ENCODE assay signal across 8 cellular contexts in genomic region chr1:32071758-32072621, GRCh38. TPM values are rescaled to one million over a fixed set of nuclear protein-coding genes. Genes with fewer than 3 reads are reported as not detected.
DNase-seq lines count a peak whose midpoint lies in the region; ATAC-seq and TF ChIP-seq lines count a peak whose summit lies in the region.

No MANE protein-coding gene starts in this region.

- H3K4me1 ChIP-seq in cardiac muscle cell (ENCODE audit: low read depth) (peaks cover 12% of the 10 kb centered on the region), OCI-LY1 (ENCODE audit: insufficient read depth, low read length, severe bottlenecking) (peaks cover 25% of the 10 kb centered on the region)
- H3K4me1 ChIP-seq in naive thymus-derived CD4-positive, alpha-beta T cell (ENCODE audit: control insufficient read depth in 2 of 2, insufficient read depth in 2 of 2, low read length in 2 of 2), result peaks cover 5 to 16% of the 10 kb centered on the region in 2 donors

- H3K27me3 ChIP-seq in cardiac muscle cell (no peaks in the 10 kb centered on the region), OCI-LY1 (ENCODE audit: insufficient read depth, low read length) (no peaks in the 10 kb centered on the region)
- no peaks in the 10 kb centered on the region for H3K27me3 ChIP-seq in naive thymus-derived CD4-positive, alpha-beta T cell (ENCODE audit: control insufficient read depth in 2 of 2, insufficient read depth in 2 of 2, low read length in 2 of 2)

- no peaks in the 10 kb centered on the region for H3K9me3 ChIP-seq in cardiac muscle cell (ENCODE audit: low read depth)
- H3K9me3 ChIP-seq in OCI-LY1 (ENCODE audit: low read length), result no peaks in the 10 kb centered on the region
- H3K9me3 ChIP-seq in naive thymus-derived CD4-positive, alpha-beta T cell (ENCODE audit: control insufficient read depth in 2 of 3, low read length in 3 of 3), result no peaks in the 10 kb centered on the region

- H3K4me3 Mint-ChIP-seq in naive thymus-derived CD4-positive, alpha-beta T cell, result peak overlapping the region; percentile 83 to 94 (median 91)

- H3K4me3 ChIP-seq in cardiac muscle cell, result peak overlapping the region; percentile 56
- peak overlapping the region; percentile 73 for H3K4me3 ChIP-seq in OCI-LY1 (ENCODE audit: low read depth, low read length, poor library complexity, severe bottlenecking)
- H3K4me3 ChIP-seq in naive thymus-derived CD4-positive, alpha-beta T cell (ENCODE audit: low read length), result peak overlapping the region; percentile 98

- H3K36me3 Mint-ChIP-seq in naive thymus-derived CD4-positive, alpha-beta T cell, result peaks cover under 1 to 8% (median under 1%) of the 10 kb centered on the region in 5 donors

- CTCF ChIA-PET in naive thymus-derived CD4-positive, alpha-beta T cell (lab: Charles Lee), result interaction anchor here (0.6 to 4.5 kb wide), 5 partner anchors 10 to 237 kb away, joined by 3 to 16 read pairs (median 4); partner anchors contain the start of gene KPNA6

- H3K4me1 Mint-ChIP-seq in naive thymus-derived CD4-positive, alpha-beta T cell, result peaks cover 20 to 50% (median 46%) of the 10 kb centered on the region in 7 donors

- no peaks in the 10 kb centered on the region for H3K9me2 ChIP-seq in OCI-LY1 (ENCODE audit: low read depth, low read length)

- peak overlapping the region; percentile 84 to 95 (median 92) for H3K27ac Mint-ChIP-seq in naive thymus-derived CD4-positive, alpha-beta T cell

- POLR2A ChIA-PET in naive thymus-derived CD4-positive, alpha-beta T cell (lab: Charles Lee), result interaction anchor here (0.6 to 4.3 kb wide), 25 partner anchors 7 to 579 kb away, joined by 3 to 43 read pairs (median 4); partner anchors contain the start of genes BSDC1, CCDC28B, KHDRBS1 and KPNA6

- peak overlapping the region; percentile 80 for H3K9ac ChIP-seq in OCI-LY1 (ENCODE audit: low read length)

- peaks cover 7% of the 10 kb centered on the region; the same call in 1 of the 2 replicates for H3K79me2 ChIP-seq in OCI-LY1 (ENCODE audit: insufficient read depth, low read length)

- intact Hi-C loops in Right ventricle myocardium inferior (cut with DNase I), result loop anchor here (5.0 kb wide), 2 partner anchors 35 to 105 kb away; partner anchors contain the start of genes KPNA6 and TXLNA
- intact Hi-C loops in naive thymus-derived CD4-positive, alpha-beta T cell (cut with micrococcal nuclease), result loop anchor here (1.0 to 5.0 kb wide), 16 partner anchors 9 to 1355 kb away; partner anchors contain the start of genes KHDRBS1 (in 2 of the 2), KPNA6 (in 2 of the 2), PEF1 (in 2 of the 2) and TXLNA (in 2 of the 2)

- no peaks in the 10 kb centered on the region for H3F3A ChIP-seq in OCI-LY1 (ENCODE audit: insufficient read depth, low read length)

- H3K27ac ChIP-seq in cardiac muscle cell (peak overlapping the region; percentile 74), OCI-LY1 (ENCODE audit: low read depth, low read length, poor library complexity, severe bottlenecking) (peak overlapping the region; percentile 48)
- H3K27ac ChIP-seq in naive thymus-derived CD4-positive, alpha-beta T cell (ENCODE audit: low read depth, low read length), result peak overlapping the region; percentile 82

- peak overlapping the region; percentile 80 for H3K4me2 ChIP-seq in OCI-LY1 (ENCODE audit: low read length)

- H2AFZ ChIP-seq in OCI-LY1 (ENCODE audit: low read length), result no peak overlapping the region

- DNase-seq in cardiac muscle cell (ENCODE audit: low read depth in 1 of 2, low spot score in 1 of 2) (peak in 1 of 2 donors; percentile 70), Right ventricle myocardium inferior (ENCODE audit: missing footprints) (no peak), dermis blood vessel endothelial cell (peak; percentile 91)
- no peak for DNase-seq in naive thymus-derived CD4-positive, alpha-beta T cell

- no peaks in the 10 kb centered on the region for H3K27me3 Mint-ChIP-seq in naive thymus-derived CD4-positive, alpha-beta T cell

- peaks cover 0 to 3% (median 0%) of the 10 kb centered on the region in 11 donors for H3K9me3 Mint-ChIP-seq in naive thymus-derived CD4-positive, alpha-beta T cell

- peaks cover 11% of the 10 kb centered on the region for H3K36me3 ChIP-seq in cardiac muscle cell
- peaks cover 17% of the 10 kb centered on the region for H3K36me3 ChIP-seq in OCI-LY1 (ENCODE audit: insufficient read depth, low read length)
- peaks cover 0 to 14% (median 0%) of the 10 kb centered on the region in 3 experiments for H3K36me3 ChIP-seq in naive thymus-derived CD4-positive, alpha-beta T cell (ENCODE audit: control insufficient read depth in 2 of 3, insufficient read depth in 3 of 3, low read length in 3 of 3)

- no peaks in the 10 kb centered on the region for H4K20me1 ChIP-seq in OCI-LY1 (ENCODE audit: insufficient read depth, low read length)

- no peak for TF ChIP-seq CTCF in cardiac muscle cell (IDR thresholded peaks at IDR 0.05; ENCODE audit: low read depth, low read length)
- no peak for TF ChIP-seq CTCF in OCI-LY1 (IDR thresholded peaks at IDR 0.05; ENCODE audit: low read length)

- ATAC-seq in Right ventricle myocardium inferior (no peak), GM18873 (IDR thresholded peaks at IDR 0.05; ENCODE audit: low FRiP score, unreplicated experiment) (no peak), GM21717 (IDR thresholded peaks at IDR 0.05; ENCODE audit: unreplicated experiment) (no peak), GM21526 (IDR thresholded peaks at IDR 0.05; ENCODE audit: low FRiP score, unreplicated experiment) (no peak)
- no peak for ATAC-seq in naive thymus-derived CD4-positive, alpha-beta T cell

RNA-seq across cellular contexts. Expression of gene TMEM39B, which starts 0.7 kb away (rescaled TPM):
- 5.1 TPM in 2 replicates for total RNA-seq in cardiac muscle cell
- 4.6 and 7.0 TPM in 2 replicates for polyA plus RNA-seq in cardiac muscle cell
- total RNA-seq in Right ventricle myocardium inferior, result 7.1 TPM
- 9.9 and 18.3 TPM in 2 replicates for total RNA-seq in dermis blood vessel endothelial cell
- 10 to 100 TPM; 11.4 to 35.9 (median 26.4) TPM for total RNA-seq in naive thymus-derived CD4-positive, alpha-beta T cell
- polyA plus RNA-seq in naive thymus-derived CD4-positive, alpha-beta T cell, result 1 to 10 TPM; 2.7 to 4.9 TPM

RNA-seq across cellular contexts. Expression of gene KPNA6, which starts 35.9 kb away (rescaled TPM):
- total RNA-seq in cardiac muscle cell, result 36.8 and 45.7 TPM in 2 replicates
- polyA plus RNA-seq in cardiac muscle cell, result 33.8 and 53.2 TPM in 2 replicates
- total RNA-seq in Right ventricle myocardium inferior, result 70.3 TPM
- 34.4 and 50.3 TPM in 2 replicates for total RNA-seq in dermis blood vessel endothelial cell
- total RNA-seq in naive thymus-derived CD4-positive, alpha-beta T cell, result 10 to 100 TPM; 47.4 to 63.7 (median 51.6) TPM
- polyA plus RNA-seq in naive thymus-derived CD4-positive, alpha-beta T cell, result 10 to 100 TPM; 19.5 to 26.8 TPM

RNA-seq across cellular contexts. Expression of gene KHDRBS1, which starts 58.3 kb away (rescaled TPM):
- total RNA-seq in cardiac muscle cell, result 86.8 and 99.5 TPM in 2 replicates
- polyA plus RNA-seq in cardiac muscle cell, result 116 and 152 TPM in 2 replicates
- 59.6 TPM for total RNA-seq in Right ventricle myocardium inferior
- total RNA-seq in dermis blood vessel endothelial cell, result 60.9 and 143 TPM in 2 replicates
- total RNA-seq in naive thymus-derived CD4-positive, alpha-beta T cell, result 100 to 1,000 TPM in 3 of 5 experiments, 10 to 100 TPM in 2; 89.2 to 162 (median 125) TPM
- polyA plus RNA-seq in naive thymus-derived CD4-positive, alpha-beta T cell, result 100 to 1,000 TPM; 108 to 116 TPM
